In the genomic region with DNA sequence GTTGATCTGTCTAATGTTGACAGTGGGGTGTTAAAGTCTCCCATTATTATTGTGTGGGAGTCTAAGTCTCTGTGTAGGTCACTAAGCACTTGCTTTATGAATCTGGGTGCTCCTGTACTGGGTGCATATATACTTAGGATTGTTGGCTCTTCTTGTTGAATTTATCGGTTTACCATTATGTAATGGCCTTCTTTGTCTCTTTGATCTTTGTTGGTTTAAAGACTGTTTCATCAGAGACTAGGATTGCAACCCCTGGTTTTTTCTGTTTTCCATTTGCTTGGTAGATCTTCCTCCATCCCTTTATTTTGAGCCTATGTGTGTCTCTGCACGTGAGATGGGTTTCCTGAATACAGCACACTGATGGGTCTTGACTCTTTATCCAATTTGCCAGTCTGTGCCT, we compare ENCODE assay signal across 3 cellular contexts. TPM values are rescaled to one million over a fixed set of nuclear protein-coding genes. Genes with fewer than 3 reads are reported as not detected.
"Had no signal": no experiment of that assay in that cellular context is flagged by ENCODE, and none has a peak within 500 bp of the region (broad histone marks: within the 10 kb centered on the region; RNA-seq: fewer than 3 reads in every experiment).

No MANE protein-coding gene starts in this region.

RNA-seq across cellular contexts. Expression of a gene that starts 22.5 kb away (rescaled TPM):
- total RNA-seq: GM23248, H7, HFFc6 had no signal
- polyA plus RNA-seq: GM23248 had no signal
